8 cellular contexts compared by ENCODE assay signal in genomic region chr1:12477936-12478611, GRCh38.
DNase-seq lines count a peak whose midpoint lies in the region; ATAC-seq and TF ChIP-seq lines count a peak whose summit lies in the region.

No MANE protein-coding gene starts in this region.

- BruUV-seq in Panc1 (replicated peaks; lab: Mats Ljungman, UMichigan), result no TSS peak

- H3K4me1 ChIP-seq in BE2C (no peaks in the 10 kb centered on the region; the same call in 1 of the 2 replicates), Panc1 (ENCODE audit: control insufficient read depth, insufficient read depth, low read length) (peaks cover 64% of the 10 kb centered on the region), duodenal mucosa (ENCODE audit: control insufficient read depth in 1 of 2, insufficient read depth in 2 of 2, low read length in 2 of 2) (peaks cover 71 to 84% of the 10 kb centered on the region in 2 donors), vagina (peaks cover 89% of the 10 kb centered on the region)

- no peaks in the 10 kb centered on the region for H3K36me3 ChIP-seq in BE2C
- H3K36me3 ChIP-seq in Panc1 (ENCODE audit: control insufficient read depth, insufficient read depth, low read length), result no peaks in the 10 kb centered on the region
- no peaks in the 10 kb centered on the region for H3K36me3 ChIP-seq in duodenal mucosa (ENCODE audit: control insufficient read depth in 1 of 2, insufficient read depth in 2 of 2, low read length in 2 of 2)
- H3K36me3 ChIP-seq in vagina, result no peaks in the 10 kb centered on the region

- TF ChIP-seq POLR2A in vagina (IDR thresholded peaks at IDR 0.05), result no peak

- TF ChIP-seq CTCF in BE2C (IDR thresholded peaks at IDR 0.05; ENCODE audit: low read depth, low read length) (no peak), Panc1 (IDR thresholded peaks at IDR 0.05) (no peak), vagina (IDR thresholded peaks at IDR 0.05) (no peak), GM13977 (IDR thresholded peaks at IDR 0.05; ENCODE audit: extremely low read depth, insufficient read depth, missing control alignments) (no peak)

- peak overlapping the region; percentile 99 for H3K27ac ChIP-seq in Panc1 (ENCODE audit: low read length)
- peak overlapping the region; percentile 65 for H3K27ac ChIP-seq in duodenal mucosa (ENCODE audit: low read depth, low read length)
- peak overlapping the region; percentile 76 for H3K27ac ChIP-seq in vagina

- H3K4me3 ChIP-seq in BE2C (ENCODE audit: low read depth, low read length) (no peak overlapping the region), Panc1 (ENCODE audit: low read depth in 2 of 2, low read length in 2 of 2) (no peak overlapping the region), duodenal mucosa (ENCODE audit: low read depth in 1 of 2, low read length in 2 of 2) (peak overlapping the region; percentile 9 to 29), vagina (no peak overlapping the region)

- intact Hi-C loops in Panc1 (cut with micrococcal nuclease; ENCODE audit: unreplicated experiment) (loop anchor here (5.0 kb wide), 1 partner anchor 179 kb away; no protein-coding TSS in a partner anchor), vagina (cut with DNase I) (no loop called here)

- DNase-seq in BE2C, result peak; percentile 60
- DNase-seq in HS-27A (ENCODE audit: low read depth), result peak; percentile 62
- peak; percentile 78 for DNase-seq in Panc1 (ENCODE audit: low read depth, low spot score)
- DNase-seq in mesenteric fat pad (ENCODE audit: low spot score), result peak; percentile 93
- no peak for DNase-seq in vagina (ENCODE audit: extremely low spot score in 2 of 2)
- DNase-seq in GM13977 (ENCODE audit: low spot score), result no peak

- POLR2A ChIA-PET in Panc1 (lab: Charles Lee), result interaction anchor here (0.5 kb wide), 2 partner anchors 53 to 1271 kb away, joined by 3 to 8 read pairs; no protein-coding TSS in a partner anchor

- in situ Hi-C loops in Panc1 (cut with HindIII; ENCODE audit: low pct_unique_long_range_greater_than_20kb, low sequenced_read_pairs), result no loop called here
- in situ Hi-C loops in GM13977 (cut with MboI; ENCODE audit: low pct_unique_long_range_greater_than_20kb, low sequenced_read_pairs, unreplicated experiment), result no loop called here

- CTCF ChIA-PET in Panc1 (lab: Charles Lee), result no interaction called here

- H3K9me3 ChIP-seq in BE2C (no peaks in the 10 kb centered on the region), Panc1 (ENCODE audit: control insufficient read depth, insufficient read depth, low read depth, low read length) (peaks cover 27% of the 10 kb centered on the region; the same call in 1 of the 2 replicates), duodenal mucosa (ENCODE audit: control insufficient read depth in 1 of 2, low read length in 2 of 2) (peaks cover 0 to 3% of the 10 kb centered on the region in 2 donors), vagina (no peaks in the 10 kb centered on the region)

- no peaks in the 10 kb centered on the region for H3K27me3 ChIP-seq in BE2C
- no peaks in the 10 kb centered on the region for H3K27me3 ChIP-seq in Panc1 (ENCODE audit: control insufficient read depth, insufficient read depth, low read length)
- no peaks in the 10 kb centered on the region for H3K27me3 ChIP-seq in duodenal mucosa (ENCODE audit: control insufficient read depth in 1 of 2, insufficient read depth in 2 of 2, low read length in 2 of 2)
- no peaks in the 10 kb centered on the region for H3K27me3 ChIP-seq in vagina

- ATAC-seq in Panc1 (peak; percentile 91), GM19328 (IDR thresholded peaks at IDR 0.05; ENCODE audit: unreplicated experiment) (no peak)

- H3K9ac ChIP-seq in duodenal mucosa (ENCODE audit: low read depth in 1 of 2, low read length in 2 of 2), result peak overlapping the region; percentile 16 to 34

Comparison
In these comparisons a context has a peak if more than half of its experiments do, and no peak if none do; other contexts are left out.
1. DNase-seq: peak in BE2C (single experiment), HS-27A (single experiment), Panc1 (single experiment) and mesenteric fat pad (single experiment); none in vagina (0 of 2) and GM13977 (single experiment).
2. H3K4me3 ChIP-seq: peak in duodenal mucosa (2 of 2); none in BE2C (single experiment), Panc1 (0 of 2) and vagina (0 of 2).
3. Peak in every context shown above with its lines, with median percentiles within 50 percentile points of each other: H3K27ac ChIP-seq.